In the genomic region with DNA sequence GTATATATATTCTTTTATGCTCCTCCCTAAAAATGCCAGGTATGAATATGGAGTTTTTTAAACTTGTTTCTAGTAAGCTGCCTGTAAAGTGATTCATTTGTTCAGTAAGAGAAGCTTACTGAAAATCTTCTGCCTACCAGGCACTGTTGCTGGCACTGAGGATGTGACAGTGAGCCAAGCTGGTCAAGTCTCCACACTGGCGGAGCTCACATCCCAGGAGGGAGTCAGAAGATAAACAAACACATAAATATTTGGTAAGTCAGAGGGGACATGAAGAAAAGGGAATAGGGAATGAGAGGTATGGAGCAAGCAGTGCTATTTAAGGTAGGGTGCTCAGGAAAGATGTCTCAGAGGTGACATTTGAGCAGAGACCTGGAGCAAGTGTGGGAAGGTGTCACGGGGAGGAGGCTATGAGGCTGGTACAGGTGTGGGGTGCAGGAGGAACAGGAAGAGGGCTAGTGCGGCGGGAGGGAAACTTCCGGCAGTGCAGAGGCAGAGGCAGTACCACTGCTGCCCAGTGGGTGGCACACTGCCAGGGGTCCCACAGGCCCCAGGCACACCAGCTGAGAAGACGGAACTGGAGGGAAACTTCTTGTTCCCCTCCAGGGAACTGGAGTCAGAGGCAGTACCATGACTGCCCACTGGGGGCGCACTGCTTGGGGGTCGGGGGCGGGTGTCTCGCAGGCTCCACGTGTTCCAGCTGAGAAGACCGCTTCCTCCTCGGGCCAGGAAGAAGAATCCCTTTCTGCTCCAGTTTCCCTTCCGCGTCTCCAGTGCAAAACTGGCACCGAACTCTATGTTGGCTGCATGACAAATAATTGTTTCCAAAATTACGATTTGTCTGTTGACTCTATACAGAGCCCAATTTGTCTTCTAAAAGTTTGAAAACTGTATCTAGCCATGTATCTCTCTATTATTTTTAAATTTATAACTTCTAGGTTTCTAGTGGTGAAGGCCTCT, we compare ENCODE assay signal across 1 cellular context.
TF ChIP-seq lines count a peak whose summit lies in the region.

No MANE protein-coding gene starts in this region.

TF ChIP-seq in HepG2, 621 proteins besides CTCF, POLR2A, EP300 and RAD21 (continued from another document):
- TF ChIP-seq ZNF674 (CRISPR knock-in tag; IDR thresholded peaks at IDR 0.05; ENCODE audit: low read depth) (no peak), HDAC6 (IDR thresholded peaks at IDR 0.05; ENCODE audit: low read depth, low read length) (no peak), IRF2 (CRISPR knock-in tag; IDR thresholded peaks at IDR 0.05) (no peak), FOXC1 (CRISPR knock-in tag; IDR thresholded peaks at IDR 0.05; ENCODE audit: borderline replicate concordance) (no peak), ZBTB7B (CRISPR knock-in tag; IDR thresholded peaks at IDR 0.05) (0 out of 2 replicates have a peak, but pooled peaks have one; percentile 21), GABPA (IDR thresholded peaks at IDR 0.05; ENCODE audit: low read depth, low read length) (peak; percentile 63), GABPA (CRISPR knock-in tag; IDR thresholded peaks at IDR 0.05; ENCODE audit: low read depth) (peak; percentile 61), MZF1 (CRISPR knock-in tag; IDR thresholded peaks at IDR 0.05; ENCODE audit: borderline replicate concordance) (no peak), ZBTB21 (CRISPR knock-in tag; IDR thresholded peaks at IDR 0.05) (no peak), WIZ (CRISPR knock-in tag; IDR thresholded peaks at IDR 0.05) (no peak), ZNF205 (CRISPR knock-in tag; IDR thresholded peaks at IDR 0.05) (no peak), STAG1 (CRISPR knock-in tag; IDR thresholded peaks at IDR 0.05) (peak; percentile 32; the same call in 1 of the 2 replicates), GZF1 (CRISPR knock-in tag; IDR thresholded peaks at IDR 0.05) (no peak), RARA (CRISPR knock-in tag; IDR thresholded peaks at IDR 0.05) (no peak), ZBTB38 (CRISPR knock-in tag; IDR thresholded peaks at IDR 0.05) (no peak), SMYD3 (CRISPR knock-in tag; IDR thresholded peaks at IDR 0.05) (no peak), MAFF (IDR thresholded peaks at IDR 0.05; ENCODE audit: low read depth, low read length) (no peak), ZNF891 (CRISPR knock-in tag; IDR thresholded peaks at IDR 0.05) (no peak), FOSL1 (CRISPR knock-in tag; IDR thresholded peaks at IDR 0.05; ENCODE audit: borderline replicate concordance) (no peak), ZNF619 (CRISPR knock-in tag; IDR thresholded peaks at IDR 0.05) (no peak), SMARCE1 (IDR thresholded peaks at IDR 0.05; ENCODE audit: borderline replicate concordance) (no peak), RARG (CRISPR knock-in tag; IDR thresholded peaks at IDR 0.05; ENCODE audit: low read depth) (no peak)
- TF ChIP-seq, protein P1, sequence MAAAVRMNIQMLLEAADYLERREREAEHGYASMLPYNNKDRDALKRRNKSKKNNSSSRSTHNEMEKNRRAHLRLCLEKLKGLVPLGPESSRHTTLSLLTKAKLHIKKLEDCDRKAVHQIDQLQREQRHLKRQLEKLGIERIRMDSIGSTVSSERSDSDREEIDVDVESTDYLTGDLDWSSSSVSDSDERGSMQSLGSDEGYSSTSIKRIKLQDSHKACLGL (CRISPR knock-in tag; IDR thresholded peaks at IDR 0.05) = no peak
- TF ChIP-seq, protein P2, sequence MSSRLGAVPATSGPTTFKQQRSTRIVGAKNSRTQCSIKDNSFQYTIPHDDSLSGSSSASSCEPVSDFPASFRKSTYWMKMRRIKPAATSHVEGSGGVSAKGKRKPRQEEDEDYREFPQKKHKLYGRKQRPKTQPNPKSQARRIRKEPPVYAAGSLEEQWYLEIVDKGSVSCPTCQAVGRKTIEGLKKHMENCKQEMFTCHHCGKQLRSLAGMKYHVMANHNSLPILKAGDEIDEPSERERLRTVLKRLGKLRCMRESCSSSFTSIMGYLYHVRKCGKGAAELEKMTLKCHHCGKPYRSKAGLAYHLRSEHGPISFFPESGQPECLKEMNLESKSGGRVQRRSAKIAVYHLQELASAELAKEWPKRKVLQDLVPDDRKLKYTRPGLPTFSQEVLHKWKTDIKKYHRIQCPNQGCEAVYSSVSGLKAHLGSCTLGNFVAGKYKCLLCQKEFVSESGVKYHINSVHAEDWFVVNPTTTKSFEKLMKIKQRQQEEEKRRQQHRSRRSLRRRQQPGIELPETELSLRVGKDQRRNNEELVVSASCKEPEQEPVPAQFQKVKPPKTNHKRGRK (CRISPR knock-in tag; IDR thresholded peaks at IDR 0.05) = no peak
- TF ChIP-seq, protein P3, sequence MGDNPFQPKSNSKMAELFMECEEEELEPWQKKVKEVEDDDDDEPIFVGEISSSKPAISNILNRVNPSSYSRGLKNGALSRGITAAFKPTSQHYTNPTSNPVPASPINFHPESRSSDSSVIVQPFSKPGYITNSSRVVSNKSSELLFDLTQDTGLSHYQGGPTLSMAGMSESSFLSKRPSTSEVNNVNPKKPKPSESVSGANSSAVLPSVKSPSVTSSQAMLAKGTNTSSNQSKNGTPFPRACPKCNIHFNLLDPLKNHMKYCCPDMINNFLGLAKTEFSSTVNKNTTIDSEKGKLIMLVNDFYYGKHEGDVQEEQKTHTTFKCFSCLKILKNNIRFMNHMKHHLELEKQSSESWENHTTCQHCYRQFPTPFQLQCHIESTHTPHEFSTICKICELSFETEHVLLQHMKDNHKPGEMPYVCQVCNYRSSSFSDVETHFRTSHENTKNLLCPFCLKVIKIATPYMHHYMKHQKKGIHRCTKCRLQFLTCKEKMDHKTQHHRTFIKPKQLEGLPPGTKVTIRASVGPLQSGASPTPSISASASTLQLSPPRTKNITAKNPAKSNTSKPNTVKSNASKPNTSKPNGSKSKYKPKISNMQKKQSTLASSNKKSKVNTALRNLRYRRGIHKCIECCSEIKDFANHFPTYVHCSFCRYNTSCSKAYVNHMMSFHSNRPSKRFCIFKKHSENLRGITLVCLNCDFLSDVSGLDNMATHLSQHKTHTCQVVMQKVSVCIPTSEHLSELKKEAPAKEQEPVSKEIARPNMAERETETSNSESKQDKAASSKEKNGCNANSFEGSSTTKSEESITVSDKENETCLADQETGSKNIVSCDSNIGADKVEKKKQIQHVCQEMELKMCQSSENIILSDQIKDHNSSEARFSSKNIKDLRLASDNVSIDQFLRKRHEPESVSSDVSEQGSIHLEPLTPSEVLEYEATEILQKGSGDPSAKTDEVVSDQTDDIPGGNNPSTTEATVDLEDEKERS (CRISPR knock-in tag; IDR thresholded peaks at IDR 0.05) = no peak
- TF ChIP-seq, protein P4, sequence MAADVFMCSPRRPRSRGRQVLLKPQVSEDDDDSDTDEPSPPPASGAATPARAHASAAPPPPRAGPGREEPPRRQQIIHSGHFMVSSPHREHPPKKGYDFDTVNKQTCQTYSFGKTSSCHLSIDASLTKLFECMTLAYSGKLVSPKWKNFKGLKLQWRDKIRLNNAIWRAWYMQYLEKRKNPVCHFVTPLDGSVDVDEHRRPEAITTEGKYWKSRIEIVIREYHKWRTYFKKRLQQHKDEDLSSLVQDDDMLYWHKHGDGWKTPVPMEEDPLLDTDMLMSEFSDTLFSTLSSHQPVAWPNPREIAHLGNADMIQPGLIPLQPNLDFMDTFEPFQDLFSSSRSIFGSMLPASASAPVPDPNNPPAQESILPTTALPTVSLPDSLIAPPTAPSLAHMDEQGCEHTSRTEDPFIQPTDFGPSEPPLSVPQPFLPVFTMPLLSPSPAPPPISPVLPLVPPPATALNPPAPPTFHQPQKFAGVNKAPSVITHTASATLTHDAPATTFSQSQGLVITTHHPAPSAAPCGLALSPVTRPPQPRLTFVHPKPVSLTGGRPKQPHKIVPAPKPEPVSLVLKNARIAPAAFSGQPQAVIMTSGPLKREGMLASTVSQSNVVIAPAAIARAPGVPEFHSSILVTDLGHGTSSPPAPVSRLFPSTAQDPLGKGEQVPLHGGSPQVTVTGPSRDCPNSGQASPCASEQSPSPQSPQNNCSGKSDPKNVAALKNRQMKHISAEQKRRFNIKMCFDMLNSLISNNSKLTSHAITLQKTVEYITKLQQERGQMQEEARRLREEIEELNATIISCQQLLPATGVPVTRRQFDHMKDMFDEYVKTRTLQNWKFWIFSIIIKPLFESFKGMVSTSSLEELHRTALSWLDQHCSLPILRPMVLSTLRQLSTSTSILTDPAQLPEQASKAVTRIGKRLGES (CRISPR knock-in tag; IDR thresholded peaks at IDR 0.05; ENCODE audit: borderline replicate concordance) = no peak
- TF ChIP-seq, protein P5, sequence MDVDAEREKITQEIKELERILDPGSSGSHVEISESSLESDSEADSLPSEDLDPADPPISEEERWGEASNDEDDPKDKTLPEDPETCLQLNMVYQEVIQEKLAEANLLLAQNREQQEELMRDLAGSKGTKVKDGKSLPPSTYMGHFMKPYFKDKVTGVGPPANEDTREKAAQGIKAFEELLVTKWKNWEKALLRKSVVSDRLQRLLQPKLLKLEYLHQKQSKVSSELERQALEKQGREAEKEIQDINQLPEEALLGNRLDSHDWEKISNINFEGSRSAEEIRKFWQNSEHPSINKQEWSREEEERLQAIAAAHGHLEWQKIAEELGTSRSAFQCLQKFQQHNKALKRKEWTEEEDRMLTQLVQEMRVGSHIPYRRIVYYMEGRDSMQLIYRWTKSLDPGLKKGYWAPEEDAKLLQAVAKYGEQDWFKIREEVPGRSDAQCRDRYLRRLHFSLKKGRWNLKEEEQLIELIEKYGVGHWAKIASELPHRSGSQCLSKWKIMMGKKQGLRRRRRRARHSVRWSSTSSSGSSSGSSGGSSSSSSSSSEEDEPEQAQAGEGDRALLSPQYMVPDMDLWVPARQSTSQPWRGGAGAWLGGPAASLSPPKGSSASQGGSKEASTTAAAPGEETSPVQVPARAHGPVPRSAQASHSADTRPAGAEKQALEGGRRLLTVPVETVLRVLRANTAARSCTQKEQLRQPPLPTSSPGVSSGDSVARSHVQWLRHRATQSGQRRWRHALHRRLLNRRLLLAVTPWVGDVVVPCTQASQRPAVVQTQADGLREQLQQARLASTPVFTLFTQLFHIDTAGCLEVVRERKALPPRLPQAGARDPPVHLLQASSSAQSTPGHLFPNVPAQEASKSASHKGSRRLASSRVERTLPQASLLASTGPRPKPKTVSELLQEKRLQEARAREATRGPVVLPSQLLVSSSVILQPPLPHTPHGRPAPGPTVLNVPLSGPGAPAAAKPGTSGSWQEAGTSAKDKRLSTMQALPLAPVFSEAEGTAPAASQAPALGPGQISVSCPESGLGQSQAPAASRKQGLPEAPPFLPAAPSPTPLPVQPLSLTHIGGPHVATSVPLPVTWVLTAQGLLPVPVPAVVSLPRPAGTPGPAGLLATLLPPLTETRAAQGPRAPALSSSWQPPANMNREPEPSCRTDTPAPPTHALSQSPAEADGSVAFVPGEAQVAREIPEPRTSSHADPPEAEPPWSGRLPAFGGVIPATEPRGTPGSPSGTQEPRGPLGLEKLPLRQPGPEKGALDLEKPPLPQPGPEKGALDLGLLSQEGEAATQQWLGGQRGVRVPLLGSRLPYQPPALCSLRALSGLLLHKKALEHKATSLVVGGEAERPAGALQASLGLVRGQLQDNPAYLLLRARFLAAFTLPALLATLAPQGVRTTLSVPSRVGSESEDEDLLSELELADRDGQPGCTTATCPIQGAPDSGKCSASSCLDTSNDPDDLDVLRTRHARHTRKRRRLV (CRISPR knock-in tag; IDR thresholded peaks at IDR 0.05) = no peak
- TF ChIP-seq, protein P6, sequence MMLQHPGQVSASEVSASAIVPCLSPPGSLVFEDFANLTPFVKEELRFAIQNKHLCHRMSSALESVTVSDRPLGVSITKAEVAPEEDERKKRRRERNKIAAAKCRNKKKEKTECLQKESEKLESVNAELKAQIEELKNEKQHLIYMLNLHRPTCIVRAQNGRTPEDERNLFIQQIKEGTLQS (CRISPR knock-in tag; IDR thresholded peaks at IDR 0.05) = no peak
- TF ChIP-seq, protein P7, sequence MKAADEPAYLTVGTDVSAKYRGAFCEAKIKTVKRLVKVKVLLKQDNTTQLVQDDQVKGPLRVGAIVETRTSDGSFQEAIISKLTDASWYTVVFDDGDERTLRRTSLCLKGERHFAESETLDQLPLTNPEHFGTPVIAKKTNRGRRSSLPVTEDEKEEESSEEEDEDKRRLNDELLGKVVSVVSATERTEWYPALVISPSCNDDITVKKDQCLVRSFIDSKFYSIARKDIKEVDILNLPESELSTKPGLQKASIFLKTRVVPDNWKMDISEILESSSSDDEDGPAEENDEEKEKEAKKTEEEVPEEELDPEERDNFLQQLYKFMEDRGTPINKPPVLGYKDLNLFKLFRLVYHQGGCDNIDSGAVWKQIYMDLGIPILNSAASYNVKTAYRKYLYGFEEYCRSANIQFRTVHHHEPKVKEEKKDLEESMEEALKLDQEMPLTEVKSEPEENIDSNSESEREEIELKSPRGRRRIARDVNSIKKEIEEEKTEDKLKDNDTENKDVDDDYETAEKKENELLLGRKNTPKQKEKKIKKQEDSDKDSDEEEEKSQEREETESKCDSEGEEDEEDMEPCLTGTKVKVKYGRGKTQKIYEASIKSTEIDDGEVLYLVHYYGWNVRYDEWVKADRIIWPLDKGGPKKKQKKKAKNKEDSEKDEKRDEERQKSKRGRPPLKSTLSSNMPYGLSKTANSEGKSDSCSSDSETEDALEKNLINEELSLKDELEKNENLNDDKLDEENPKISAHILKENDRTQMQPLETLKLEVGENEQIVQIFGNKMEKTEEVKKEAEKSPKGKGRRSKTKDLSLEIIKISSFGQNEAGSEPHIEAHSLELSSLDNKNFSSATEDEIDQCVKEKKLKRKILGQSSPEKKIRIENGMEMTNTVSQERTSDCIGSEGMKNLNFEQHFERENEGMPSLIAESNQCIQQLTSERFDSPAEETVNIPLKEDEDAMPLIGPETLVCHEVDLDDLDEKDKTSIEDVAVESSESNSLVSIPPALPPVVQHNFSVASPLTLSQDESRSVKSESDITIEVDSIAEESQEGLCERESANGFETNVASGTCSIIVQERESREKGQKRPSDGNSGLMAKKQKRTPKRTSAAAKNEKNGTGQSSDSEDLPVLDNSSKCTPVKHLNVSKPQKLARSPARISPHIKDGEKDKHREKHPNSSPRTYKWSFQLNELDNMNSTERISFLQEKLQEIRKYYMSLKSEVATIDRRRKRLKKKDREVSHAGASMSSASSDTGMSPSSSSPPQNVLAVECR (CRISPR knock-in tag; IDR thresholded peaks at IDR 0.05; ENCODE audit: borderline replicate concordance) = no peak
- TF ChIP-seq, protein P8, sequence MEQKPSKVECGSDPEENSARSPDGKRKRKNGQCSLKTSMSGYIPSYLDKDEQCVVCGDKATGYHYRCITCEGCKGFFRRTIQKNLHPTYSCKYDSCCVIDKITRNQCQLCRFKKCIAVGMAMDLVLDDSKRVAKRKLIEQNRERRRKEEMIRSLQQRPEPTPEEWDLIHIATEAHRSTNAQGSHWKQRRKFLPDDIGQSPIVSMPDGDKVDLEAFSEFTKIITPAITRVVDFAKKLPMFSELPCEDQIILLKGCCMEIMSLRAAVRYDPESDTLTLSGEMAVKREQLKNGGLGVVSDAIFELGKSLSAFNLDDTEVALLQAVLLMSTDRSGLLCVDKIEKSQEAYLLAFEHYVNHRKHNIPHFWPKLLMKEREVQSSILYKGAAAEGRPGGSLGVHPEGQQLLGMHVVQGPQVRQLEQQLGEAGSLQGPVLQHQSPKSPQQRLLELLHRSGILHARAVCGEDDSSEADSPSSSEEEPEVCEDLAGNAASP (CRISPR knock-in tag; IDR thresholded peaks at IDR 0.05; ENCODE audit: borderline replicate concordance) = no peak
- TF ChIP-seq, protein P9, sequence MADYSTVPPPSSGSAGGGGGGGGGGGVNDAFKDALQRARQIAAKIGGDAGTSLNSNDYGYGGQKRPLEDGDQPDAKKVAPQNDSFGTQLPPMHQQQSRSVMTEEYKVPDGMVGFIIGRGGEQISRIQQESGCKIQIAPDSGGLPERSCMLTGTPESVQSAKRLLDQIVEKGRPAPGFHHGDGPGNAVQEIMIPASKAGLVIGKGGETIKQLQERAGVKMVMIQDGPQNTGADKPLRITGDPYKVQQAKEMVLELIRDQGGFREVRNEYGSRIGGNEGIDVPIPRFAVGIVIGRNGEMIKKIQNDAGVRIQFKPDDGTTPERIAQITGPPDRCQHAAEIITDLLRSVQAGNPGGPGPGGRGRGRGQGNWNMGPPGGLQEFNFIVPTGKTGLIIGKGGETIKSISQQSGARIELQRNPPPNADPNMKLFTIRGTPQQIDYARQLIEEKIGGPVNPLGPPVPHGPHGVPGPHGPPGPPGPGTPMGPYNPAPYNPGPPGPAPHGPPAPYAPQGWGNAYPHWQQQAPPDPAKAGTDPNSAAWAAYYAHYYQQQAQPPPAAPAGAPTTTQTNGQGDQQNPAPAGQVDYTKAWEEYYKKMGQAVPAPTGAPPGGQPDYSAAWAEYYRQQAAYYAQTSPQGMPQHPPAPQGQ (CRISPR knock-in tag; IDR thresholded peaks at IDR 0.05; ENCODE audit: borderline replicate concordance) = no peak
TF ChIP-seq in HepG2: peak in this region for 6.
